11 cellular contexts compared by ENCODE assay signal in genomic region chr2:239157766-239158165, GRCh38.
A peak's percentile ranks its signal among the peaks of the same experiment; 100 is the strongest.
DNase-seq lines count a peak whose midpoint lies in the region; TF ChIP-seq lines count a peak whose summit lies in the region.
"Had no signal": no experiment of that assay in that cellular context is flagged by ENCODE, and none has a peak within 500 bp of the region (broad histone marks: within the 10 kb centered on the region; RNA-seq: fewer than 3 reads in every experiment).

No MANE protein-coding gene starts in this region.

- H4K8ac ChIP-seq in neuronal stem cell (ENCODE audit: low read depth, low read length) = no peak overlapping the region

- H3K4me3 ChIP-seq in Caco-2 (ENCODE audit: low read depth, low read length) (no peak overlapping the region), MM.1S (ENCODE audit: low read length) (no peak overlapping the region), epithelial cell of esophagus (ENCODE audit: low read length) (no peak overlapping the region), neuronal stem cell (ENCODE audit: low read length in 2 of 2) (no peak overlapping the region), OCI-LY7 (ENCODE audit: low read depth, low read length, poor library complexity, severe bottlenecking) (no peak overlapping the region), MG63 (no peak overlapping the region)
- H3K4me3 ChIP-seq: breast epithelium, skin epidermis had no signal

- no peak overlapping the region for H3K27ac ChIP-seq in MM.1S (ENCODE audit: low read length)
- no peak overlapping the region for H3K27ac ChIP-seq in neuronal stem cell (replicated peaks; ENCODE audit: low read length)
- no peak overlapping the region for H3K27ac ChIP-seq in OCI-LY7 (ENCODE audit: low read depth, low read length, poor library complexity, severe bottlenecking)
- H3K27ac ChIP-seq: breast epithelium had no signal

- H2BK12ac ChIP-seq in neuronal stem cell (ENCODE audit: low read length) = no peak overlapping the region

- no peak for TF ChIP-seq CTCF in Caco-2 (IDR thresholded peaks at IDR 0.05; ENCODE audit: insufficient read depth in 1 of 2, low read depth in 1 of 2, low read length in 1 of 2, severe bottlenecking in 1 of 2, unreplicated experiment in 1 of 2)
- no peak for TF ChIP-seq CTCF in MM.1S (IDR thresholded peaks at IDR 0.05; ENCODE audit: low read length)
- TF ChIP-seq CTCF in epithelial cell of esophagus (IDR thresholded peaks at IDR 0.05; ENCODE audit: insufficient read depth, low read depth, low read length, missing control alignments) = no peak
- no peak for TF ChIP-seq CTCF in OCI-LY7 (conservative IDR thresholded peaks at IDR 0.05; ENCODE audit: low read length)

- H3K79me2 ChIP-seq in MM.1S (ENCODE audit: low read length) = 0 out of 2 replicates have a peak, but pooled peaks cover 2% of the 10 kb centered on the region
- H3K79me2 ChIP-seq in OCI-LY7 (ENCODE audit: insufficient read depth, low read depth, low read length) = no peaks in the 10 kb centered on the region

- H3K4me2 ChIP-seq in MM.1S (ENCODE audit: low read depth, low read length) = peak overlapping the region; percentile 13
- H3K4me2 ChIP-seq in neuronal stem cell (ENCODE audit: insufficient read depth, low read length, poor library complexity, severe bottlenecking) = no peak overlapping the region
- H3K4me2 ChIP-seq in OCI-LY7 (ENCODE audit: low read length) = no peak overlapping the region

- WGBS in neuronal stem cell (ENCODE audit: extremely low coverage in 2 of 2, insufficient read length in 2 of 2, insufficient replicate concordance in 1 of 2), 2 donors = no CpG with 5 or more reads among the region's 11 CpGs

- peak; percentile 4 to 41 for DNase-seq in Caco-2
- peak; percentile 80 for DNase-seq in MM.1S
- peak; percentile 76 for DNase-seq in epithelial cell of esophagus (ENCODE audit: low read depth)
- DNase-seq in neuronal stem cell (ENCODE audit: low spot score) = peak; percentile 11
- DNase-seq in stimulated activated CD4-positive, alpha-beta T cell treated with anti-CD3 and anti-CD28 coated beads, Interleukin-4, amount 100 ng/mL, for 1 hour = no peak
- no peak for DNase-seq in OCI-LY7 (ENCODE audit: low spot score)
- DNase-seq in MG63 = no peak
- no peak for DNase-seq in NCI-H1930 (lab: John Stamatoyannopoulos, UW)
- DNase-seq: activated CD4-positive, alpha-beta T cell treated with anti-CD3 and anti-CD28 coated beads, Interleukin-2, amount 10 ng/mL, durations not matched to agents 7 days and 5 days had no signal

- H4K91ac ChIP-seq in neuronal stem cell (ENCODE audit: low read depth, low read length, poor library complexity) = no peak overlapping the region

- intact Hi-C loops in Caco-2 (cut with micrococcal nuclease; ENCODE audit: unreplicated experiment) = no loop called here
- intact Hi-C loops in OCI-LY7 (cut with micrococcal nuclease; ENCODE audit: unreplicated experiment) = no loop called here

- H3K27me3 ChIP-seq in Caco-2 (replicated peaks; ENCODE audit: control insufficient read depth, insufficient read depth, low read length) (no peaks in the 10 kb centered on the region), MM.1S (replicated peaks; ENCODE audit: insufficient read depth, low read length) (no peaks in the 10 kb centered on the region), neuronal stem cell (ENCODE audit: control insufficient read depth in 3 of 3, insufficient read depth in 3 of 3, low read depth in 1 of 3, low read length in 3 of 3) (no peaks in the 10 kb centered on the region), MG63 (no peaks in the 10 kb centered on the region)
- H3K27me3 ChIP-seq: breast epithelium had no signal

- H2AFZ ChIP-seq in MM.1S (ENCODE audit: low read length) (no peak overlapping the region), neuronal stem cell (ENCODE audit: low read length) (no peak overlapping the region), OCI-LY7 (ENCODE audit: low read length) (no peak overlapping the region)

- H3K36me3 ChIP-seq in Caco-2 (ENCODE audit: control insufficient read depth, insufficient read depth, low read length) (no peaks in the 10 kb centered on the region), MM.1S (replicated peaks; ENCODE audit: insufficient read depth, low read length) (no peaks in the 10 kb centered on the region), neuronal stem cell (replicated peaks in 1 of 2; ENCODE audit: control insufficient read depth in 2 of 2, insufficient read depth in 2 of 2, low read length in 2 of 2) (peaks cover 13 to 61% of the 10 kb centered on the region in 2 donors), OCI-LY7 (ENCODE audit: insufficient read depth, low read length) (no peaks in the 10 kb centered on the region), MG63 (peaks cover 3% of the 10 kb centered on the region)
- H3K36me3 ChIP-seq: breast epithelium had no signal

- no peak overlapping the region for H3K14ac ChIP-seq in neuronal stem cell (ENCODE audit: low read length)

- no peaks in the 10 kb centered on the region for H3K9me2 ChIP-seq in MM.1S (replicated peaks; ENCODE audit: insufficient read depth, low read length)
- H3K9me2 ChIP-seq in OCI-LY7 (ENCODE audit: insufficient read depth, low read length) = no peaks in the 10 kb centered on the region

- H3F3A ChIP-seq in MM.1S (ENCODE audit: insufficient read depth, low read length) = no peaks in the 10 kb centered on the region

- BruUV-seq in Caco-2 (replicated peaks; lab: Mats Ljungman, UMichigan) (no TSS peak), OCI-LY7 (replicated peaks; lab: Mats Ljungman, UMichigan) (no TSS peak)

- H3K4ac ChIP-seq in neuronal stem cell (ENCODE audit: low read length) = no peak overlapping the region

- CTCF ChIA-PET in Caco-2 (lab: Charles Lee) (no interaction called here), OCI-LY7 (lab: Charles Lee; ENCODE audit: unreplicated experiment) (no interaction called here)

- H2AK5ac ChIP-seq in neuronal stem cell (ENCODE audit: low read depth, low read length) = no peak overlapping the region

- H3K27ac Mint-ChIP-seq in Caco-2 (ENCODE audit: unreplicated experiment) = no peak overlapping the region
- H3K27ac Mint-ChIP-seq: activated CD4-positive, alpha-beta T cell treated with anti-CD3 and anti-CD28 coated beads, Interleukin-2, amount 10 ng/mL, durations not matched to agents 7 days and 5 days had no signal

- H2BK5ac ChIP-seq in neuronal stem cell (ENCODE audit: low read length) = no peak overlapping the region

- H3K9ac ChIP-seq in MM.1S (ENCODE audit: low read length) (no peak overlapping the region), neuronal stem cell (ENCODE audit: low read depth, low read length, poor library complexity) (no peak overlapping the region)

- H3K4me1 ChIP-seq in Caco-2 = no peaks in the 10 kb centered on the region
- peaks cover 10% of the 10 kb centered on the region; the same call in 1 of the 2 replicates for H3K4me1 ChIP-seq in MM.1S (ENCODE audit: low read length)
- peaks cover 0 to 2% of the 10 kb centered on the region in 2 donors for H3K4me1 ChIP-seq in neuronal stem cell (ENCODE audit: control insufficient read depth in 2 of 2, insufficient read depth in 1 of 2, low read depth in 1 of 2, low read length in 2 of 2)
- no peaks in the 10 kb centered on the region for H3K4me1 ChIP-seq in OCI-LY7 (ENCODE audit: insufficient read depth, low read length, poor library complexity, severe bottlenecking)
- H3K4me1 ChIP-seq: breast epithelium had no signal

- H4K20me1 ChIP-seq in MM.1S (ENCODE audit: insufficient read depth, low read length) = no peaks in the 10 kb centered on the region
- no peaks in the 10 kb centered on the region for H4K20me1 ChIP-seq in OCI-LY7 (ENCODE audit: insufficient read depth, low read length)

- H3K9me3 Mint-ChIP-seq in Caco-2 (ENCODE audit: unreplicated experiment) = no peaks in the 10 kb centered on the region

- no peak overlapping the region for H2BK15ac ChIP-seq in neuronal stem cell (ENCODE audit: low read length)

- no peaks in the 10 kb centered on the region for H3K36me3 Mint-ChIP-seq in Caco-2 (ENCODE audit: insufficient read depth, unreplicated experiment)

- H3K4me3 Mint-ChIP-seq in Caco-2 (ENCODE audit: unreplicated experiment) = no peak overlapping the region
- H3K4me3 Mint-ChIP-seq: activated CD4-positive, alpha-beta T cell treated with anti-CD3 and anti-CD28 coated beads, Interleukin-2, amount 10 ng/mL, durations not matched to agents 7 days and 5 days had no signal

- peaks cover 2% of the 10 kb centered on the region for H3K79me1 ChIP-seq in neuronal stem cell (ENCODE audit: low read depth, low read length)

- POLR2A ChIA-PET in Caco-2 (lab: Charles Lee) (no interaction called here), OCI-LY7 (lab: Charles Lee) (no interaction called here)

- H3K27me3 Mint-ChIP-seq in Caco-2 (ENCODE audit: insufficient read depth, unreplicated experiment) = no peaks in the 10 kb centered on the region
- H3K27me3 Mint-ChIP-seq: activated CD4-positive, alpha-beta T cell treated with anti-CD3 and anti-CD28 coated beads, Interleukin-2, amount 10 ng/mL, durations not matched to agents 7 days and 5 days had no signal

- H3K9me3 ChIP-seq in Caco-2 = no peaks in the 10 kb centered on the region
- H3K9me3 ChIP-seq in MM.1S (replicated peaks; ENCODE audit: insufficient read depth, low read length) = no peaks in the 10 kb centered on the region
- H3K9me3 ChIP-seq in neuronal stem cell (replicated peaks in 1 of 2; ENCODE audit: control insufficient read depth in 2 of 2, insufficient read depth in 1 of 2, low read depth in 1 of 2, low read length in 2 of 2) = peaks cover 0 to 4% of the 10 kb centered on the region in 2 donors
- H3K9me3 ChIP-seq in OCI-LY7 (ENCODE audit: low read length) = no peaks in the 10 kb centered on the region
- H3K9me3 ChIP-seq in MG63 = no peaks in the 10 kb centered on the region
- H3K9me3 ChIP-seq: breast epithelium had no signal

- H3K23ac ChIP-seq in neuronal stem cell (ENCODE audit: low read depth, low read length, poor library complexity) = no peak overlapping the region

- no peak overlapping the region for H2BK120ac ChIP-seq in neuronal stem cell (ENCODE audit: low read depth, low read length)

- no peak overlapping the region for H3K18ac ChIP-seq in neuronal stem cell (ENCODE audit: low read length)

- H3K4me1 Mint-ChIP-seq in Caco-2 (ENCODE audit: low read depth, unreplicated experiment) = no peaks in the 10 kb centered on the region

Comparison
In these comparisons a context has a peak if more than half of its experiments do, and no peak if none do; other contexts are left out.
1. DNase-seq: peak in Caco-2 (2 of 2), MM.1S (single experiment), epithelial cell of esophagus (single experiment) and neuronal stem cell (single experiment); none in stimulated activated CD4-positive, alpha-beta T cell treated with anti-CD3 and anti-CD28 coated beads, Interleukin-4, amount 100 ng/mL, for 1 hour (single experiment), OCI-LY7 (single experiment), MG63 (single experiment) and NCI-H1930 (0 of 2).